In genomic region chr2:227163998-227164744, GRCh38 we compare ENCODE assay signal across 8 cellular contexts. TPM values are rescaled to one million over a fixed set of nuclear protein-coding genes. Genes with fewer than 3 reads are reported as not detected.
DNase-seq lines count a peak whose midpoint lies in the region; ATAC-seq and TF ChIP-seq lines count a peak whose summit lies in the region.

Gene COL4A3 (plus strand): TSS chr2:227164624. CDS start chr2:227164727, 103 bp downstream.
Gene COL4A4 (minus strand): TSS chr2:227164205. CDS start chr2:227147483, 16,722 bp downstream.

- no peaks in the 10 kb centered on the region for H4K20me1 ChIP-seq in IMR-90 (ENCODE audit: insufficient read depth, low read length)

- H3K4me2 ChIP-seq in IMR-90 (ENCODE audit: low read depth, low read length) = peak within 1 kb of the TSS; percentile 67

- no peak within 1 kb of the TSS for H3K27ac ChIP-seq in IMR-90 (ENCODE audit: insufficient read depth, low read length)
- no peak within 1 kb of the TSS for H3K27ac ChIP-seq in iPS-18a (ENCODE audit: low read length)
- H3K27ac ChIP-seq in spleen = peak within 1 kb of the TSS; percentile 58 to 90 (median 81)
- H3K27ac ChIP-seq in SJCRH30 = no peak within 1 kb of the TSS

- dilution Hi-C loops in IMR-90 (cut with HindIII; ENCODE audit: low sequenced_read_pairs, unreplicated experiment) = no loop called here

- H2AFZ ChIP-seq in IMR-90 (replicated peaks; ENCODE audit: low read length, poor library complexity) = peak within 1 kb of the TSS; percentile 63

- H3K9me1 ChIP-seq in IMR-90 (ENCODE audit: insufficient read depth, low read length) = no peaks in the 10 kb centered on the region

- no peaks in the 10 kb centered on the region for H3K79me1 ChIP-seq in IMR-90 (ENCODE audit: low read depth in 1 of 2, low read length in 2 of 2)

- H3K27me3 Mint-ChIP-seq in activated naive CD8-positive, alpha-beta T cell treated with anti-CD3 and anti-CD28 coated beads for 36 hours = peaks cover 82% of the 10 kb centered on the region

- H3K9ac ChIP-seq in IMR-90 (ENCODE audit: low read depth, low read length) (no peak within 1 kb of the TSS), iPS-18a (ENCODE audit: low read length) (no peak within 1 kb of the TSS)

- no peak within 1 kb of the TSS for H3K4ac ChIP-seq in IMR-90 (ENCODE audit: low read depth, low read length)

- no peak within 1 kb of the TSS for H4K91ac ChIP-seq in IMR-90 (ENCODE audit: insufficient read depth, low read depth, low read length)

- H3K27ac Mint-ChIP-seq in activated naive CD8-positive, alpha-beta T cell treated with anti-CD3 and anti-CD28 coated beads for 36 hours = no peak within 1 kb of the TSS

- H3K4me3 Mint-ChIP-seq in activated naive CD8-positive, alpha-beta T cell treated with anti-CD3 and anti-CD28 coated beads for 36 hours = peak within 1 kb of the TSS; percentile 52

- no peaks in the 10 kb centered on the region for H3K9me3 Mint-ChIP-seq in activated naive CD8-positive, alpha-beta T cell treated with anti-CD3 and anti-CD28 coated beads for 36 hours

- WGBS in IMR-90 (ENCODE audit: extremely low coverage in 2 of 2, insufficient read length in 1 of 2), 2 experiments = 2% methylated on average over 37 of the region's 76 CpGs; no CpG with 5 or more reads in 1 of the 2 experiments
- WGBS in spleen, 5 donors = 1 to 3% (median 1%) methylated on average over 44 to 76 of the region's 76 CpGs

- no TSS peak for BruUV-seq in IMR-90 (replicated peaks; lab: Mats Ljungman, UMichigan)

- intact Hi-C loops in IMR-90 (cut with micrococcal nuclease) = no loop called here
- intact Hi-C loops in spleen (cut with DNase I; ENCODE audit: low total_unique reads) = no loop called here

- H2BK120ac ChIP-seq in IMR-90 (ENCODE audit: low read depth, low read length) = no peak within 1 kb of the TSS

- H2BK15ac ChIP-seq in IMR-90 (ENCODE audit: low read depth, low read length) = no peak within 1 kb of the TSS

- DNase-seq in NCI-H82 (lab: John Stamatoyannopoulos, UW) = peak; percentile 51
- DNase-seq in NCI-H82 treated with DMSO at 0.1 percent for 48 hours (lab: John Stamatoyannopoulos, UW; ENCODE audit: unreplicated experiment) = no peak
- DNase-seq in IMR-90 = no peak
- peak; percentile 27 for DNase-seq in activated naive CD8-positive, alpha-beta T cell treated with anti-CD3 and anti-CD28 coated beads for 36 hours
- DNase-seq in spleen = peak; percentile 86
- DNase-seq in SJCRH30 = no peak

- peak within 1 kb of the TSS; percentile 21 for H3K4me3 ChIP-seq in IMR-90 (ENCODE audit: insufficient read depth, low read depth, low read length)
- H3K4me3 ChIP-seq in iPS-18a (ENCODE audit: low read length) = peak within 1 kb of the TSS; percentile 58
- peak within 1 kb of the TSS; percentile 41 to 80 (median 54) for H3K4me3 ChIP-seq in spleen
- no peak within 1 kb of the TSS for H3K4me3 ChIP-seq in SJCRH30

- no peak for TF ChIP-seq RAD21 in IMR-90 (IDR thresholded peaks at IDR 0.05; ENCODE audit: low read length)

- H2BK20ac ChIP-seq in IMR-90 (ENCODE audit: low read depth, low read length) = no peak within 1 kb of the TSS

- H3K36me3 ChIP-seq in IMR-90 (ENCODE audit: control insufficient read depth, insufficient read depth, low read length) = no peaks in the 10 kb centered on the region
- H3K36me3 ChIP-seq in iPS-18a (ENCODE audit: control insufficient read depth, low read depth, low read length) = no peaks in the 10 kb centered on the region
- H3K36me3 ChIP-seq in spleen = no peaks in the 10 kb centered on the region
- no peaks in the 10 kb centered on the region for H3K36me3 ChIP-seq in SJCRH30

- no peaks in the 10 kb centered on the region for H3K36me3 Mint-ChIP-seq in activated naive CD8-positive, alpha-beta T cell treated with anti-CD3 and anti-CD28 coated beads for 36 hours

- no peak within 1 kb of the TSS for H3K18ac ChIP-seq in IMR-90 (ENCODE audit: low read depth, low read length)

- POLR2A ChIA-PET in IMR-90 (lab: Charles Lee; ENCODE audit: unreplicated experiment) = no interaction called here

- TF ChIP-seq CTCF in IMR-90 (conservative IDR thresholded peaks at IDR 0.05; ENCODE audit: low read depth, low read length) = no peak
- no peak for TF ChIP-seq CTCF in spleen (IDR thresholded peaks at IDR 0.05 in 8 of 11, conservative IDR thresholded peaks at IDR 0.05 in 3 of 11)

- CTCF ChIA-PET in IMR-90 (lab: Yijun Ruan, JAX) = no interaction called here

- in situ Hi-C loops in IMR-90 (cut with MboI; ENCODE audit: low sequenced_read_pairs) = no loop called here

- H2BK5ac ChIP-seq in IMR-90 (ENCODE audit: low read depth, low read length, poor library complexity, severe bottlenecking) = no peak within 1 kb of the TSS

- H3K4me1 Mint-ChIP-seq in activated naive CD8-positive, alpha-beta T cell treated with anti-CD3 and anti-CD28 coated beads for 36 hours = peaks cover 9% of the 10 kb centered on the region

- no peak within 1 kb of the TSS for H3K56ac ChIP-seq in IMR-90 (ENCODE audit: extremely low read depth, insufficient read depth, low read length)

- H3K14ac ChIP-seq in IMR-90 (replicated peaks; ENCODE audit: low read depth, low read length) = no peak within 1 kb of the TSS

- no peak for TF ChIP-seq POLR2A in IMR-90 (IDR thresholded peaks at IDR 0.05; ENCODE audit: low read depth, low read length)
- no peak for TF ChIP-seq POLR2A in spleen (IDR thresholded peaks at IDR 0.05)

- peaks cover 3% of the 10 kb centered on the region for H3K9me3 ChIP-seq in IMR-90 (ENCODE audit: control insufficient read depth, insufficient read depth, low read length)
- H3K9me3 ChIP-seq in iPS-18a (ENCODE audit: control insufficient read depth, low read depth, low read length) = no peaks in the 10 kb centered on the region
- H3K9me3 ChIP-seq in spleen = peaks cover 0 to 16% (median 0%) of the 10 kb centered on the region in 8 donors
- H3K9me3 ChIP-seq in SJCRH30 (replicated peaks) = no peaks in the 10 kb centered on the region

- no peak within 1 kb of the TSS for H2AK5ac ChIP-seq in IMR-90 (ENCODE audit: low read depth, low read length)

- no peak within 1 kb of the TSS for H4K8ac ChIP-seq in IMR-90 (ENCODE audit: low read depth in 2 of 2, low read length in 2 of 2)

- H3K4me1 ChIP-seq in IMR-90 (ENCODE audit: control insufficient read depth, insufficient read depth, low read length) (no peaks in the 10 kb centered on the region; the same call in 1 of the 2 replicates), iPS-18a (ENCODE audit: control insufficient read depth, low read depth, low read length) (peaks cover 5% of the 10 kb centered on the region), spleen (peaks cover 4 to 30% (median 26%) of the 10 kb centered on the region in 6 donors), SJCRH30 (no peaks in the 10 kb centered on the region)

- peaks cover 29% of the 10 kb centered on the region for H3K27me3 ChIP-seq in IMR-90 (ENCODE audit: control insufficient read depth, insufficient read depth, low read length)
- peaks cover 68% of the 10 kb centered on the region for H3K27me3 ChIP-seq in iPS-18a (ENCODE audit: control insufficient read depth, insufficient read depth, low read length)
- H3K27me3 ChIP-seq in spleen (replicated peaks in 1 of 7) = peaks cover 0 to 61% (median 25%) of the 10 kb centered on the region in 7 donors
- H3K27me3 ChIP-seq in SJCRH30 = no peaks in the 10 kb centered on the region

- no peak within 1 kb of the TSS for H2AK9ac ChIP-seq in IMR-90 (replicated peaks; ENCODE audit: low read depth, low read length, poor library complexity)

- H4K5ac ChIP-seq in IMR-90 (ENCODE audit: low read depth, low read length) = no peak within 1 kb of the TSS

- ATAC-seq in GM21717 (IDR thresholded peaks at IDR 0.05; ENCODE audit: unreplicated experiment) = peak; percentile 68
- ATAC-seq in IMR-90 (ENCODE audit: low read depth) = peak; percentile 49

- no peak within 1 kb of the TSS for H3K23ac ChIP-seq in IMR-90 (ENCODE audit: low read depth, low read length)

TF ChIP-seq in IMR-90, 13 proteins besides CTCF, POLR2A, EP300 and RAD21 (continues in another document):
- no peak for TF ChIP-seq BHLHE40 (IDR thresholded peaks at IDR 0.05; ENCODE audit: low read depth, low read length)
- TF ChIP-seq USF2 (IDR thresholded peaks at IDR 0.05; ENCODE audit: low read depth, low read length) = no peak
- TF ChIP-seq RCOR1 (IDR thresholded peaks at IDR 0.05; ENCODE audit: insufficient replicate concordance, low read length) = no peak
- no peak for TF ChIP-seq MAZ (IDR thresholded peaks at IDR 0.05; ENCODE audit: borderline replicate concordance, low read depth, low read length)
- TF ChIP-seq, protein P1, sequence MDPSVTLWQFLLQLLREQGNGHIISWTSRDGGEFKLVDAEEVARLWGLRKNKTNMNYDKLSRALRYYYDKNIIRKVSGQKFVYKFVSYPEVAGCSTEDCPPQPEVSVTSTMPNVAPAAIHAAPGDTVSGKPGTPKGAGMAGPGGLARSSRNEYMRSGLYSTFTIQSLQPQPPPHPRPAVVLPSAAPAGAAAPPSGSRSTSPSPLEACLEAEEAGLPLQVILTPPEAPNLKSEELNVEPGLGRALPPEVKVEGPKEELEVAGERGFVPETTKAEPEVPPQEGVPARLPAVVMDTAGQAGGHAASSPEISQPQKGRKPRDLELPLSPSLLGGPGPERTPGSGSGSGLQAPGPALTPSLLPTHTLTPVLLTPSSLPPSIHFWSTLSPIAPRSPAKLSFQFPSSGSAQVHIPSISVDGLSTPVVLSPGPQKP (IDR thresholded peaks at IDR 0.05; ENCODE audit: borderline replicate concordance, low read depth, low read length) = no peak

RNA-seq across cellular contexts. Expression of gene COL4A3, which starts in this region (rescaled TPM):
- total RNA-seq in IMR-90 (2012; rRNA removed) = not detected in 2 replicates
- polyA plus RNA-seq in IMR-90 (2012; rRNA removed) = not detected in 2 replicates
- polyA plus RNA-seq in IMR-90 (2012; cell fraction: cytosol; rRNA removed) = not detected in 2 replicates
- polyA plus RNA-seq in IMR-90 (2012; cell fraction: nucleus; rRNA removed; ENCODE audit: low replicate concordance) = not detected in 2 replicates
- not detected for total RNA-seq in activated naive CD8-positive, alpha-beta T cell treated with anti-CD3 and anti-CD28 coated beads for 36 hours
- total RNA-seq in spleen = 10 to 100 TPM; 15.1 to 38.5 (median 22.7) TPM
- 10 to 100 TPM in 2 of 3 donors, 1 to 10 TPM in 1; 6.1 to 30.2 (median 26.9) TPM for polyA plus RNA-seq in spleen
- 0.03 and 0.34 TPM in 2 replicates for total RNA-seq in SJCRH30 (2014; rRNA removed; shearing (Covaris generic))

RNA-seq across cellular contexts. Expression of gene COL4A4, which starts in this region (rescaled TPM):
- 0.28 TPM in 1 of 2 replicates, not detected in the other for total RNA-seq in IMR-90 (2012; rRNA removed)
- polyA plus RNA-seq in IMR-90 (2012; rRNA removed) = 0.02 TPM in 1 of 2 replicates, not detected in the other
- polyA plus RNA-seq in IMR-90 (2012; cell fraction: cytosol; rRNA removed) = under 0.01 TPM in 1 of 2 replicates, not detected in the other
- 0.01 and 0.02 TPM in 2 replicates for polyA plus RNA-seq in IMR-90 (2012; cell fraction: nucleus; rRNA removed; ENCODE audit: low replicate concordance)
- total RNA-seq in activated naive CD8-positive, alpha-beta T cell treated with anti-CD3 and anti-CD28 coated beads for 36 hours = not detected
- 1 to 10 TPM; 4.6 to 8.4 (median 5.9) TPM for total RNA-seq in spleen
- 1 to 10 TPM; 2.0 to 4.0 (median 2.6) TPM for polyA plus RNA-seq in spleen
- not detected in 2 replicates for total RNA-seq in SJCRH30 (2014; rRNA removed; shearing (Covaris generic))

Comparison
In these comparisons a context has a peak if more than half of its experiments do, and no peak if none do; other contexts are left out.
1. RNA of gene COL4A3 (total RNA-seq): 15.1 to 38.5 TPM in spleen; 0.03 to 0.34 TPM in SJCRH30, not detected in IMR-90 and not detected in activated naive CD8-positive, alpha-beta T cell treated with anti-CD3 and anti-CD28 coated beads for 36 hours; every median in the first group is over 10 times any median in the second.
2. RNA of gene COL4A3 (polyA plus RNA-seq): 6.1 to 30.2 TPM in spleen; not detected in IMR-90; every median in the first group is over 4 times any median in the second.
3. DNase-seq: peak in NCI-H82 (single experiment) and spleen (single experiment); none in NCI-H82 treated with DMSO at 0.1 percent for 48 hours (single experiment), IMR-90 (single experiment) and SJCRH30 (0 of 2).
4. Peak in ATAC-seq, H3K4me3 ChIP-seq and H3K4me2 ChIP-seq in IMR-90; RNA of the genes that start here not detected or under 1 TPM.
5. Peak in DNase-seq in activated naive CD8-positive, alpha-beta T cell treated with anti-CD3 and anti-CD28 coated beads for 36 hours; RNA of the genes that start here not detected or under 1 TPM.
6. H3K27ac ChIP-seq: peak in spleen (8 of 8); none in IMR-90 (single experiment), iPS-18a (single experiment) and SJCRH30 (single experiment).